36 cellular contexts compared by ENCODE assay signal in genomic region chr14:50906326-50906725, GRCh38. TPM values are rescaled to one million over a fixed set of nuclear protein-coding genes. Genes with fewer than 3 reads are reported as not detected.
A peak's percentile ranks its signal among the peaks of the same experiment; 100 is the strongest.
DNase-seq lines count a peak whose midpoint lies in the region; ATAC-seq and TF ChIP-seq lines count a peak whose summit lies in the region.
"Had no signal": no experiment of that assay in that cellular context is flagged by ENCODE, and none has a peak within 500 bp of the region (broad histone marks: within the 10 kb centered on the region; RNA-seq: fewer than 3 reads in every experiment).

No MANE protein-coding gene starts in this region.

- H3K9ac ChIP-seq in endodermal cell (ENCODE audit: extremely low read depth, low read length, poor library complexity, severe bottlenecking), result no peak overlapping the region
- H3K9ac ChIP-seq: BLaER1 treated with 17β-estradiol and CSF1 and Interleukin-3, amounts not matched to agents 10 nM and 100 nM had no signal

- H3K4me1 Mint-ChIP-seq in endodermal cell, result peaks cover 31% of the 10 kb centered on the region
- H3K4me1 Mint-ChIP-seq: activated CD4-positive, alpha-beta T cell treated with anti-CD3 and anti-CD28 coated beads, Interleukin-2, amount 10 ng/mL, durations not matched to agents 7 days and 5 days; activated naive CD8-positive, alpha-beta T cell treated with anti-CD3 and anti-CD28 coated beads for 36 hours; mesothelial cell of epicardium; T-cell had no signal

- H3K27ac ChIP-seq in endodermal cell (ENCODE audit: low read depth, low read length) (no peak overlapping the region), tibial nerve (peak overlapping the region in 2 of 4 donors; percentile 3 to 14)
- H3K27ac ChIP-seq: BLaER1 treated with 17β-estradiol and CSF1 and Interleukin-3, amounts not matched to agents 10 nM and 100 nM; left ventricle myocardium inferior; neutrophil; right lobe of liver; SJSA1; stomach; transverse colon had no signal

- H3K9me3 ChIP-seq in endodermal cell (ENCODE audit: control insufficient read depth, low read length), result peaks cover 11% of the 10 kb centered on the region
- no peaks in the 10 kb centered on the region for H3K9me3 ChIP-seq in tibial nerve
- H3K9me3 ChIP-seq: right lobe of liver, SJSA1, stomach, transverse colon had no signal

- no peak for TF ChIP-seq POLR2A in tibial nerve (IDR thresholded peaks at IDR 0.05)

- no peaks in the 10 kb centered on the region for H3K9me3 Mint-ChIP-seq in endodermal cell

- no peak for TF ChIP-seq EP300 in tibial nerve (IDR thresholded peaks at IDR 0.05)

- peaks cover 5% of the 10 kb centered on the region for H3K4me1 ChIP-seq in endodermal cell (ENCODE audit: control insufficient read depth, insufficient read depth, low read length)
- H3K4me1 ChIP-seq in tibial nerve, result peaks cover 0 to 7% (median 0%) of the 10 kb centered on the region in 4 donors
- H3K4me1 ChIP-seq: left ventricle myocardium inferior, right lobe of liver, SJSA1, stomach, transverse colon had no signal

- 86 to 90% methylated on average over 4 of the region's 4 CpGs for WGBS in endodermal cell (ENCODE audit: insufficient coverage in 1 of 2, insufficient read length in 1 of 2), 2 experiments
- WGBS in tibial nerve, 2 donors, result 31 to 45% methylated on average over 4 of the region's 4 CpGs

- no peaks in the 10 kb centered on the region for H3K27me3 Mint-ChIP-seq in endodermal cell (ENCODE audit: insufficient read depth)
- H3K27me3 Mint-ChIP-seq: activated naive CD8-positive, alpha-beta T cell treated with anti-CD3 and anti-CD28 coated beads for 36 hours; naive B cell had no signal

- peak overlapping the region; percentile 50 for H3K4me3 ChIP-seq in endodermal cell (ENCODE audit: low read length)
- no peak overlapping the region for H3K4me3 ChIP-seq in tibial nerve
- H3K4me3 ChIP-seq: BLaER1 treated with 17β-estradiol and CSF1 and Interleukin-3, amounts not matched to agents 10 nM and 100 nM; left ventricle myocardium inferior; right lobe of liver; SJSA1; stomach; transverse colon had no signal

- intact Hi-C loops in sciatic nerve (cut with DNase I), result no loop called here

- no peak overlapping the region for H3K4me3 Mint-ChIP-seq in endodermal cell
- H3K4me3 Mint-ChIP-seq: activated CD4-positive, alpha-beta T cell treated with anti-CD3 and anti-CD28 coated beads, Interleukin-2, amount 10 ng/mL, durations not matched to agents 7 days and 5 days; activated naive CD8-positive, alpha-beta T cell treated with anti-CD3 and anti-CD28 coated beads for 36 hours; activated T-cell treated with anti-CD3 and anti-CD28 coated beads, Interleukin-2, amount 50 U/mL, for 4 hours; mesothelial cell of epicardium; naive B cell; T-cell had no signal

- H3K36me3 Mint-ChIP-seq in endodermal cell (ENCODE audit: low read depth), result peaks cover 68% of the 10 kb centered on the region
- H3K36me3 Mint-ChIP-seq: activated naive CD8-positive, alpha-beta T cell treated with anti-CD3 and anti-CD28 coated beads for 36 hours; naive B cell had no signal

- TF ChIP-seq CTCF in endodermal cell (conservative IDR thresholded peaks at IDR 0.05) (no peak), tibial nerve (IDR thresholded peaks at IDR 0.05) (no peak)

- H3K36me3 ChIP-seq in endodermal cell (ENCODE audit: control insufficient read depth, insufficient read depth, low read length) (no peaks in the 10 kb centered on the region), tibial nerve (peaks cover 4 to 85% (median 5%) of the 10 kb centered on the region in 3 donors)

- ATAC-seq in sciatic nerve (peak; percentile 17), GM21723 (IDR thresholded peaks at IDR 0.05; ENCODE audit: unreplicated experiment) (no peak)
- ATAC-seq: activated T-cell treated with anti-CD3 and anti-CD28 coated beads, Interleukin-2, amount 50 U/mL, for 4 hours; esophagus mucosa; HepG2; right lobe of liver; T-cell had no signal

- H3K27me3 ChIP-seq in endodermal cell (ENCODE audit: control insufficient read depth, insufficient read depth, low read length, poor library complexity, severe bottlenecking) (peaks cover 4% of the 10 kb centered on the region), tibial nerve (no peaks in the 10 kb centered on the region)
- H3K27me3 ChIP-seq: BLaER1 treated with 17β-estradiol and CSF1 and Interleukin-3, amounts not matched to agents 10 nM and 100 nM; neutrophil; right lobe of liver; SJSA1; stomach; transverse colon had no signal

- no peak overlapping the region for H3K27ac Mint-ChIP-seq in endodermal cell
- H3K27ac Mint-ChIP-seq: activated CD4-positive, alpha-beta T cell treated with anti-CD3 and anti-CD28 coated beads, Interleukin-2, amount 10 ng/mL, durations not matched to agents 7 days and 5 days; activated naive CD8-positive, alpha-beta T cell treated with anti-CD3 and anti-CD28 coated beads for 36 hours; mesothelial cell of epicardium; naive B cell; T-cell had no signal

- DNase-seq in NCI-H1105 treated with DMSO at 0.1 percent for 48 hours (lab: John Stamatoyannopoulos, UW) (peak; percentile 87), NCI-H526 (lab: John Stamatoyannopoulos, UW) (peak; percentile 14 to 30), endodermal cell (no peak), sciatic nerve (ENCODE audit: low spot score) (no peak), tibial nerve (ENCODE audit: low spot score in 2 of 2) (no peak), SW480 (ENCODE audit: low spot score) (no peak)
- no peak for DNase-seq in activated CD4-positive, CD25-positive, alpha-beta regulatory T cell (lab: John Stamatoyannopoulos, UW)
- DNase-seq: activated CD4-positive, alpha-beta T cell treated with anti-CD3 and anti-CD28 coated beads, Interleukin-2, amount 10 ng/mL, durations not matched to agents 7 days and 5 days; activated gamma-delta T cell; activated naive CD8-positive, alpha-beta T cell treated with anti-CD3 and anti-CD28 coated beads for 36 hours; activated T-cell treated with anti-CD3 and anti-CD28 coated beads, Interleukin-2, amount 50 U/mL, for 4 hours; aorta; DMS53; HCEC 1CT; head of caudate nucleus; islet precursor cell; Karpas-422; left ventricle myocardium inferior; naive B cell; NCI-H774; right lobe of liver; stimulated activated CD4-positive, alpha-beta T cell treated with anti-CD3 and anti-CD28 coated beads, Interleukin-12 subunit alpha, Interleukin-12 subunit beta, amount 100 ng/mL, for 4 hours; stimulated activated CD4-positive, alpha-beta T cell treated with anti-CD3 and anti-CD28 coated beads, Interleukin-2, amount 100 ng/mL, for 48 hours; stomach; T-cell; transverse colon had no signal

RNA-seq across cellular contexts. Expression of gene ABHD12B, which starts 34.5 kb away (rescaled TPM):
- 10 to 100 TPM in 1 of 2 donors, under 1 TPM in 1; 0.80 to 55.0 TPM for total RNA-seq in endodermal cell
- polyA plus RNA-seq in endodermal cell (2013, experiment 1 of 2), result 0.71 TPM
- 0.75 TPM for polyA plus RNA-seq in endodermal cell (2013, experiment 2 of 2)
- not detected for total RNA-seq in sciatic nerve
- not detected for total RNA-seq in tibial nerve
- total RNA-seq: activated CD4-positive, alpha-beta T cell treated with anti-CD3 and anti-CD28 coated beads, Interleukin-2, amount 10 ng/mL, durations not matched to agents 7 days and 5 days; activated naive CD8-positive, alpha-beta T cell treated with anti-CD3 and anti-CD28 coated beads for 36 hours; activated T-cell treated with anti-CD3 and anti-CD28 coated beads, Interleukin-2, amount 50 U/mL, for 4 hours; aorta; fibroblast of villous mesenchyme; G401; HepG2; left ventricle myocardium inferior; posterior vena cava; right lobe of liver; SJSA1; stomach; T-cell had no signal
- polyA plus RNA-seq: HepG2 had no signal

RNA-seq across cellular contexts. Expression of gene PYGL, which starts 38.0 kb away (rescaled TPM):
- total RNA-seq in endodermal cell (10 to 100 TPM; 38.1 to 41.5 TPM), sciatic nerve (72.1 TPM), tibial nerve (100 to 1,000 TPM in 1 of 4 donors, 10 to 100 TPM in 3; 50.0 to 112 (median 74.3) TPM)
- polyA plus RNA-seq in endodermal cell (2013, experiment 1 of 2), result 25.3 TPM
- 24.2 TPM for polyA plus RNA-seq in endodermal cell (2013, experiment 2 of 2)
- total RNA-seq: activated CD4-positive, alpha-beta T cell treated with anti-CD3 and anti-CD28 coated beads, Interleukin-2, amount 10 ng/mL, durations not matched to agents 7 days and 5 days had no signal

Comparison
In these comparisons a context has a peak if more than half of its experiments do, and no peak if none do; other contexts are left out.
1. DNase-seq: peak in NCI-H1105 treated with DMSO at 0.1 percent for 48 hours (single experiment) and NCI-H526 (2 of 2); none in endodermal cell (single experiment), sciatic nerve (single experiment), activated CD4-positive, CD25-positive, alpha-beta regulatory T cell (0 of 4), tibial nerve (0 of 2) and SW480 (single experiment).